Comparison of ENCODE assay signal across 21 cellular contexts in the genomic region with DNA sequence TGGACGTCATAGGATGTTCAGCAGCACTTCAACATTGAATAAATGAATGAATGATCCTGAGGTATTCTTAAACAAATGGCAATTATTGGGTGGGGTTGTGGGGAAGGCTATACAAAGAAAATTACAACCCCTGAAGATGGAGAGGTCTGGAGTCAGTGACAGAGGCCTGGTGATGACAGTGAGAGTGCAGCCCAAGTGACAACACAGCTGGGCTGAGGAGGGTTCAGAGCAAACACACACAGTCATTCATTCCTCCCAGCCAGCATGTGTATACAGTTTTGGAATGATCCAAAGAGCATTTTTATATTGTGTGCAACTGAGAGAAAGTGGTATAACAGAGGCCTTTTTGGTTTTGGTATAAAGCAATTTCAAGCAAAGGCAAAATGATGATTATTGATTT.
"Had no signal": no experiment of that assay in that cellular context is flagged by ENCODE, and none has a peak within 500 bp of the region (broad histone marks: within the 10 kb centered on the region; RNA-seq: fewer than 3 reads in every experiment).

No MANE protein-coding gene starts in this region.

- H3K9me3 ChIP-seq: esophagus squamous epithelium, left lung, lower lobe of right lung, spleen, uterus had no signal

- H3K4me3 ChIP-seq: esophagus squamous epithelium, left lung, lower lobe of right lung, spleen, uterus had no signal

- H3K4me1 ChIP-seq: esophagus squamous epithelium, lower lobe of right lung, uterus had no signal

- H3K4me1 Mint-ChIP-seq: nephron had no signal

- ATAC-seq: activated CD4-positive, CD25-positive, alpha-beta regulatory T cell treated with anti-CD3 and anti-CD28 coated beads, Interleukin-2, amount 50 U/mL, for 24 hours; left lung; lower lobe of right lung; right cardiac atrium had no signal

- DNase-seq: activated CD4-positive, alpha-beta memory T cell treated with anti-CD3 and anti-CD28 coated beads for 36 hours; activated naive CD8-positive, alpha-beta T cell treated with anti-CD3 and anti-CD28 coated beads, Interleukin-2, amount 10 ng/mL, durations not matched to agents 7 days and 5 days; activated T-cell treated with anti-CD3 and anti-CD28 coated beads, Interleukin-2, amount 50 U/mL, for 48 hours; esophagus squamous epithelium; foreskin melanocyte; left lung; lower lobe of right lung; mesendoderm; right cardiac atrium; spleen; stimulated activated naive CD4-positive, alpha-beta T cell; T-helper 1 cell; uterus; WERI-Rb-1 had no signal

- H3K9me3 Mint-ChIP-seq: activated CD4-positive, alpha-beta memory T cell treated with anti-CD3 and anti-CD28 coated beads for 36 hours; activated T-helper 2 cell treated with anti-CD3 and anti-CD28 coated beads, Interferon-gamma antibody, Interleukin-2, Interleukin-4, amounts not matched to agents 10 μg/mL and 5 μg/mL and 100 μg/mL, durations not matched to agents 14 hours and 24 hours and 36 hours; dendritic cell treated with granulocyte-macrophage colony-stimulating factor and Interleukin-4, amounts not matched to agents 40 ng/mL and 50 ng/mL, for 4 days; nephron; type B pancreatic cell had no signal

- H3K27me3 Mint-ChIP-seq: activated CD4-positive, alpha-beta memory T cell treated with anti-CD3 and anti-CD28 coated beads for 36 hours; activated naive CD8-positive, alpha-beta T cell treated with anti-CD3 and anti-CD28 coated beads, Interleukin-2, amount 10 ng/mL, durations not matched to agents 7 days and 5 days; dendritic cell treated with granulocyte-macrophage colony-stimulating factor and Interleukin-4, amounts not matched to agents 40 ng/mL and 50 ng/mL, for 4 days; type B pancreatic cell had no signal

- H3K27ac ChIP-seq: epithelial cell of prostate, esophagus squamous epithelium, left lung, lower lobe of right lung, spleen, uterus, WERI-Rb-1 had no signal

- H3K4me3 Mint-ChIP-seq: activated CD4-positive, alpha-beta memory T cell treated with anti-CD3 and anti-CD28 coated beads for 36 hours; activated CD4-positive, alpha-beta T cell treated with anti-CD3 and anti-CD28 coated beads, Interleukin-2, amount 10 ng/mL, durations not matched to agents 24 days and 14 days; activated naive CD8-positive, alpha-beta T cell treated with anti-CD3 and anti-CD28 coated beads, Interleukin-2, amount 10 ng/mL, durations not matched to agents 7 days and 5 days; dendritic cell treated with granulocyte-macrophage colony-stimulating factor and Interleukin-4, amounts not matched to agents 40 ng/mL and 50 ng/mL, for 4 days; nephron; type B pancreatic cell had no signal

- H3K36me3 Mint-ChIP-seq: type B pancreatic cell had no signal

- H3K36me3 ChIP-seq: esophagus squamous epithelium, left lung, lower lobe of right lung, spleen, uterus, WERI-Rb-1 had no signal

- H3K27ac Mint-ChIP-seq: activated CD4-positive, alpha-beta memory T cell treated with anti-CD3 and anti-CD28 coated beads for 36 hours; activated CD4-positive, alpha-beta T cell treated with anti-CD3 and anti-CD28 coated beads, Interleukin-2, amount 10 ng/mL, durations not matched to agents 24 days and 14 days; activated naive CD8-positive, alpha-beta T cell treated with anti-CD3 and anti-CD28 coated beads, Interleukin-2, amount 10 ng/mL, durations not matched to agents 7 days and 5 days; activated T-helper 2 cell treated with anti-CD3 and anti-CD28 coated beads, Interferon-gamma antibody, Interleukin-2, Interleukin-4, amounts not matched to agents 10 μg/mL and 5 μg/mL and 100 μg/mL, durations not matched to agents 14 hours and 24 hours and 36 hours; dendritic cell treated with granulocyte-macrophage colony-stimulating factor and Interleukin-4, amounts not matched to agents 40 ng/mL and 50 ng/mL, for 4 days; nephron; type B pancreatic cell had no signal

- H3K27me3 ChIP-seq: esophagus squamous epithelium, left lung, spleen, uterus had no signal
